ENCODE assay signal across 1 cellular context in the genomic region with DNA sequence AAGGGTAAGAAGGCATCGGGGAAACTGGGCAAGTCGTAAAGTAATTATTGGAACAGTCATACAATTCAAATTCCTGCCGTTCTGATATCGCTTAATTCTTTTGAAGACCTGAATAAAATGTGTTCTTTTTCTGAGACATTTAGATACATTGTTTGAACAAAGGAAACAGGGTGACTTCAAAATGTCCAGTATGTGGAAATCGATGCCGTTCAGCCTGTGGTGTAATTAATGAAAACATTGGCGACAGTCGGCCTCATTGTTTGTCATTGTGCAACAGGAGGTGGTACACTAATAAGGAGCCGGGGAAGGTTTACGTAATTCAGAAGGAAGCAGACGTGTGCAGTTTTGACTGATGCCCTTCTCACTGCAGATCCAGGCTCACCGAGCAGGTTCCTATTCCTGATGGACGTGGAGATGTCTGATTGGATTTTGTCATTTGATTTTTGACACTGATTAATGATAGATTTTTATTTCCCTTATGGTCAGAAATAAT.
TF ChIP-seq lines count a peak whose summit lies in the region.

No MANE protein-coding gene starts in this region.

TF ChIP-seq in HepG2, 621 proteins besides CTCF, POLR2A, EP300 and RAD21 (continued from another document and continues in another):
- TF ChIP-seq, protein P1, sequence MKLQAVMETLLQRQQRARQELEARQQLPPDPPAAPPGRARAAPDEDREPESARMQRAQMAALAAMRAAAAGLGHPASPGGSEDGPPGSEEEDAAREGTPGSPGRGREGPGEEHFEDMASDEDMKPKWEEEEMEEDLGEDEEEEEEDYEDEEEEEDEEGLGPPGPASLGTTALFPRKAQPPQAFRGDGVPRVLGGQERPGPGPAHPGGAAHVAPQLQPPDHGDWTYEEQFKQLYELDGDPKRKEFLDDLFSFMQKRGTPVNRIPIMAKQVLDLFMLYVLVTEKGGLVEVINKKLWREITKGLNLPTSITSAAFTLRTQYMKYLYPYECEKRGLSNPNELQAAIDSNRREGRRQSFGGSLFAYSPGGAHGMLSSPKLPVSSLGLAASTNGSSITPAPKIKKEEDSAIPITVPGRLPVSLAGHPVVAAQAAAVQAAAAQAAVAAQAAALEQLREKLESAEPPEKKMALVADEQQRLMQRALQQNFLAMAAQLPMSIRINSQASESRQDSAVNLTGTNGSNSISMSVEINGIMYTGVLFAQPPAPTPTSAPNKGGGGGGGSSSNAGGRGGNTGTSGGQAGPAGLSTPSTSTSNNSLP (IDR thresholded peaks at IDR 0.05; ENCODE audit: low read depth, low read length), result peak; percentile 97
- TF ChIP-seq ZNF850 (CRISPR knock-in tag; conservative IDR thresholded peaks at IDR 0.05) (no peak), ETV5 (CRISPR knock-in tag; IDR thresholded peaks at IDR 0.05; ENCODE audit: borderline replicate concordance) (peak; percentile 94), ZNF256 (CRISPR knock-in tag; conservative IDR thresholded peaks at IDR 0.05) (no peak), HDAC2 (CRISPR knock-in tag; IDR thresholded peaks at IDR 0.05) (peak; percentile 94), NAIF1 (CRISPR knock-in tag; IDR thresholded peaks at IDR 0.05; ENCODE audit: borderline replicate concordance) (peak; percentile 55; the same call in 1 of the 2 replicates), ZNF350 (CRISPR knock-in tag; IDR thresholded peaks at IDR 0.05; ENCODE audit: borderline replicate concordance, low read depth) (no peak), MXD4 (CRISPR knock-in tag; IDR thresholded peaks at IDR 0.05) (0 out of 2 replicates have a peak, but pooled peaks have one; percentile 55), ZSCAN12 (CRISPR knock-in tag; IDR thresholded peaks at IDR 0.05) (no peak), SOX13 (IDR thresholded peaks at IDR 0.05) (peak; percentile 98), SOX13 (CRISPR knock-in tag; conservative IDR thresholded peaks at IDR 0.05 in 1 of 2, IDR thresholded peaks at IDR 0.05 in 1 of 2) (peak in 1 of 2 experiments; percentile 99; a peak in 2 of 4 replicates), FOSL2 (CRISPR knock-in tag; IDR thresholded peaks at IDR 0.05) (peak; percentile 92), ZNF629 (CRISPR knock-in tag; conservative IDR thresholded peaks at IDR 0.05) (0 out of 2 replicates have a peak, but pooled peaks have one; percentile 41), RFXAP (CRISPR knock-in tag; IDR thresholded peaks at IDR 0.05; ENCODE audit: borderline replicate concordance) (peak; percentile 77), ZNF616 (CRISPR knock-in tag; IDR thresholded peaks at IDR 0.05; ENCODE audit: low read depth) (no peak), KAT7 (CRISPR knock-in tag; IDR thresholded peaks at IDR 0.05; ENCODE audit: borderline replicate concordance) (no peak; the same call in 1 of the 2 replicates), ZNF207 (IDR thresholded peaks at IDR 0.05; ENCODE audit: borderline replicate concordance) (no peak), ZFP37 (CRISPR knock-in tag; IDR thresholded peaks at IDR 0.05; ENCODE audit: borderline replicate concordance) (no peak), FOXC1 (CRISPR knock-in tag; IDR thresholded peaks at IDR 0.05; ENCODE audit: borderline replicate concordance) (no peak), TCF12 (IDR thresholded peaks at IDR 0.05) (no peak), TCF12 (CRISPR knock-in tag; IDR thresholded peaks at IDR 0.05) (0 out of 2 replicates have a peak, but pooled peaks have one; percentile 52), ZNF331 (CRISPR knock-in tag; IDR thresholded peaks at IDR 0.05) (peak; percentile 84; the same call in 1 of the 2 replicates), KDM4B (CRISPR knock-in tag; IDR thresholded peaks at IDR 0.05) (peak; percentile 88), KDM3A (CRISPR knock-in tag; IDR thresholded peaks at IDR 0.05; ENCODE audit: low read depth) (0 out of 2 replicates have a peak, but pooled peaks have one; percentile 64), HMG20A (CRISPR knock-in tag; IDR thresholded peaks at IDR 0.05; ENCODE audit: borderline replicate concordance) (peak; percentile 91), ARNTL (CRISPR knock-in tag; IDR thresholded peaks at IDR 0.05) (peak; percentile 64; the same call in 1 of the 2 replicates), NCOR1 (IDR thresholded peaks at IDR 0.05; ENCODE audit: borderline replicate concordance, low read length) (peak; percentile 91; the same call in 1 of the 2 replicates), FLYWCH1 (CRISPR knock-in tag; IDR thresholded peaks at IDR 0.05) (no peak), SMARCC2 (IDR thresholded peaks at IDR 0.05) (0 out of 2 replicates have a peak, but pooled peaks have one; percentile 11)
- TF ChIP-seq, protein P2, sequence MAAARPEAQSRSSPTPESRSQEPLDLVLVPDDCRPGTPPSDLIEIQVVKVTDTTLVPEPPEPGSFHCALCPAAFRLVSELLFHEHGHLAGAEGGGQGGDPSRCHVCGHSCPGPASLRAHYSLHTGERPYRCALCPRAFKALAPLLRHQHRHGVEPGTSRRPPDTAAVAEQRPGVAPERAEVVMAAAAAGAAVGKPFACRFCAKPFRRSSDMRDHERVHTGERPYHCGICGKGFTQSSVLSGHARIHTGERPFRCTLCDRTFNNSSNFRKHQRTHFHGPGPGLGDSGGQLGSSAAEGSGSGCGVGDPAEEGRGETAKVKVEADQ (CRISPR knock-in tag; IDR thresholded peaks at IDR 0.05; ENCODE audit: borderline replicate concordance), result no peak
- TF ChIP-seq, protein P3, sequence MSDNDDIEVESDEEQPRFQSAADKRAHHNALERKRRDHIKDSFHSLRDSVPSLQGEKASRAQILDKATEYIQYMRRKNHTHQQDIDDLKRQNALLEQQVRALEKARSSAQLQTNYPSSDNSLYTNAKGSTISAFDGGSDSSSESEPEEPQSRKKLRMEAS (IDR thresholded peaks at IDR 0.05), result peak; percentile 61
- TF ChIP-seq, protein P4, sequence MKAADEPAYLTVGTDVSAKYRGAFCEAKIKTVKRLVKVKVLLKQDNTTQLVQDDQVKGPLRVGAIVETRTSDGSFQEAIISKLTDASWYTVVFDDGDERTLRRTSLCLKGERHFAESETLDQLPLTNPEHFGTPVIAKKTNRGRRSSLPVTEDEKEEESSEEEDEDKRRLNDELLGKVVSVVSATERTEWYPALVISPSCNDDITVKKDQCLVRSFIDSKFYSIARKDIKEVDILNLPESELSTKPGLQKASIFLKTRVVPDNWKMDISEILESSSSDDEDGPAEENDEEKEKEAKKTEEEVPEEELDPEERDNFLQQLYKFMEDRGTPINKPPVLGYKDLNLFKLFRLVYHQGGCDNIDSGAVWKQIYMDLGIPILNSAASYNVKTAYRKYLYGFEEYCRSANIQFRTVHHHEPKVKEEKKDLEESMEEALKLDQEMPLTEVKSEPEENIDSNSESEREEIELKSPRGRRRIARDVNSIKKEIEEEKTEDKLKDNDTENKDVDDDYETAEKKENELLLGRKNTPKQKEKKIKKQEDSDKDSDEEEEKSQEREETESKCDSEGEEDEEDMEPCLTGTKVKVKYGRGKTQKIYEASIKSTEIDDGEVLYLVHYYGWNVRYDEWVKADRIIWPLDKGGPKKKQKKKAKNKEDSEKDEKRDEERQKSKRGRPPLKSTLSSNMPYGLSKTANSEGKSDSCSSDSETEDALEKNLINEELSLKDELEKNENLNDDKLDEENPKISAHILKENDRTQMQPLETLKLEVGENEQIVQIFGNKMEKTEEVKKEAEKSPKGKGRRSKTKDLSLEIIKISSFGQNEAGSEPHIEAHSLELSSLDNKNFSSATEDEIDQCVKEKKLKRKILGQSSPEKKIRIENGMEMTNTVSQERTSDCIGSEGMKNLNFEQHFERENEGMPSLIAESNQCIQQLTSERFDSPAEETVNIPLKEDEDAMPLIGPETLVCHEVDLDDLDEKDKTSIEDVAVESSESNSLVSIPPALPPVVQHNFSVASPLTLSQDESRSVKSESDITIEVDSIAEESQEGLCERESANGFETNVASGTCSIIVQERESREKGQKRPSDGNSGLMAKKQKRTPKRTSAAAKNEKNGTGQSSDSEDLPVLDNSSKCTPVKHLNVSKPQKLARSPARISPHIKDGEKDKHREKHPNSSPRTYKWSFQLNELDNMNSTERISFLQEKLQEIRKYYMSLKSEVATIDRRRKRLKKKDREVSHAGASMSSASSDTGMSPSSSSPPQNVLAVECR (CRISPR knock-in tag; IDR thresholded peaks at IDR 0.05; ENCODE audit: borderline replicate concordance), result peak; percentile 57; the same call in 1 of the 2 replicates
- TF ChIP-seq, protein P5, sequence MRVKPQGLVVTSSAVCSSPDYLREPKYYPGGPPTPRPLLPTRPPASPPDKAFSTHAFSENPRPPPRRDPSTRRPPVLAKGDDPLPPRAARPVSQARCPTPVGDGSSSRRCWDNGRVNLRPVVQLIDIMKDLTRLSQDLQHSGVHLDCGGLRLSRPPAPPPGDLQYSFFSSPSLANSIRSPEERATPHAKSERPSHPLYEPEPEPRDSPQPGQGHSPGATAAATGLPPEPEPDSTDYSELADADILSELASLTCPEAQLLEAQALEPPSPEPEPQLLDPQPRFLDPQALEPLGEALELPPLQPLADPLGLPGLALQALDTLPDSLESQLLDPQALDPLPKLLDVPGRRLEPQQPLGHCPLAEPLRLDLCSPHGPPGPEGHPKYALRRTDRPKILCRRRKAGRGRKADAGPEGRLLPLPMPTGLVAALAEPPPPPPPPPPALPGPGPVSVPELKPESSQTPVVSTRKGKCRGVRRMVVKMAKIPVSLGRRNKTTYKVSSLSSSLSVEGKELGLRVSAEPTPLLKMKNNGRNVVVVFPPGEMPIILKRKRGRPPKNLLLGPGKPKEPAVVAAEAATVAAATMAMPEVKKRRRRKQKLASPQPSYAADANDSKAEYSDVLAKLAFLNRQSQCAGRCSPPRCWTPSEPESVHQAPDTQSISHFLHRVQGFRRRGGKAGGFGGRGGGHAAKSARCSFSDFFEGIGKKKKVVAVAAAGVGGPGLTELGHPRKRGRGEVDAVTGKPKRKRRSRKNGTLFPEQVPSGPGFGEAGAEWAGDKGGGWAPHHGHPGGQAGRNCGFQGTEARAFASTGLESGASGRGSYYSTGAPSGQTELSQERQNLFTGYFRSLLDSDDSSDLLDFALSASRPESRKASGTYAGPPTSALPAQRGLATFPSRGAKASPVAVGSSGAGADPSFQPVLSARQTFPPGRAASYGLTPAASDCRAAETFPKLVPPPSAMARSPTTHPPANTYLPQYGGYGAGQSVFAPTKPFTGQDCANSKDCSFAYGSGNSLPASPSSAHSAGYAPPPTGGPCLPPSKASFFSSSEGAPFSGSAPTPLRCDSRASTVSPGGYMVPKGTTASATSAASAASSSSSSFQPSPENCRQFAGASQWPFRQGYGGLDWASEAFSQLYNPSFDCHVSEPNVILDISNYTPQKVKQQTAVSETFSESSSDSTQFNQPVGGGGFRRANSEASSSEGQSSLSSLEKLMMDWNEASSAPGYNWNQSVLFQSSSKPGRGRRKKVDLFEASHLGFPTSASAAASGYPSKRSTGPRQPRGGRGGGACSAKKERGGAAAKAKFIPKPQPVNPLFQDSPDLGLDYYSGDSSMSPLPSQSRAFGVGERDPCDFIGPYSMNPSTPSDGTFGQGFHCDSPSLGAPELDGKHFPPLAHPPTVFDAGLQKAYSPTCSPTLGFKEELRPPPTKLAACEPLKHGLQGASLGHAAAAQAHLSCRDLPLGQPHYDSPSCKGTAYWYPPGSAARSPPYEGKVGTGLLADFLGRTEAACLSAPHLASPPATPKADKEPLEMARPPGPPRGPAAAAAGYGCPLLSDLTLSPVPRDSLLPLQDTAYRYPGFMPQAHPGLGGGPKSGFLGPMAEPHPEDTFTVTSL (CRISPR knock-in tag; IDR thresholded peaks at IDR 0.05; ENCODE audit: borderline replicate concordance), result peak; percentile 88
- TF ChIP-seq, protein P6, sequence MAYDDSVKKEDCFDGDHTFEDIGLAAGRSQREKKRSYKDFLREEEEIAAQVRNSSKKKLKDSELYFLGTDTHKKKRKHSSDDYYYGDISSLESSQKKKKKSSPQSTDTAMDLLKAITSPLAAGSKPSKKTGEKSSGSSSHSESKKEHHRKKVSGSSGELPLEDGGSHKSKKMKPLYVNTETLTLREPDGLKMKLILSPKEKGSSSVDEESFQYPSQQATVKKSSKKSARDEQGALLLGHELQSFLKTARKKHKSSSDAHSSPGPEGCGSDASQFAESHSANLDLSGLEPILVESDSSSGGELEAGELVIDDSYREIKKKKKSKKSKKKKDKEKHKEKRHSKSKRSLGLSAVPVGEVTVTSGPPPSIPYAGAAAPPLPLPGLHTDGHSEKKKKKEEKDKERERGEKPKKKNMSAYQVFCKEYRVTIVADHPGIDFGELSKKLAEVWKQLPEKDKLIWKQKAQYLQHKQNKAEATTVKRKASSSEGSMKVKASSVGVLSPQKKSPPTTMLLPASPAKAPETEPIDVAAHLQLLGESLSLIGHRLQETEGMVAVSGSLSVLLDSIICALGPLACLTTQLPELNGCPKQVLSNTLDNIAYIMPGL (CRISPR knock-in tag; IDR thresholded peaks at IDR 0.05; ENCODE audit: borderline replicate concordance in 1 of 2, low read depth in 1 of 2), result peak in 1 of 2 experiments; percentile 31; a peak in 1 of 4 replicates
- TF ChIP-seq, protein P7, sequence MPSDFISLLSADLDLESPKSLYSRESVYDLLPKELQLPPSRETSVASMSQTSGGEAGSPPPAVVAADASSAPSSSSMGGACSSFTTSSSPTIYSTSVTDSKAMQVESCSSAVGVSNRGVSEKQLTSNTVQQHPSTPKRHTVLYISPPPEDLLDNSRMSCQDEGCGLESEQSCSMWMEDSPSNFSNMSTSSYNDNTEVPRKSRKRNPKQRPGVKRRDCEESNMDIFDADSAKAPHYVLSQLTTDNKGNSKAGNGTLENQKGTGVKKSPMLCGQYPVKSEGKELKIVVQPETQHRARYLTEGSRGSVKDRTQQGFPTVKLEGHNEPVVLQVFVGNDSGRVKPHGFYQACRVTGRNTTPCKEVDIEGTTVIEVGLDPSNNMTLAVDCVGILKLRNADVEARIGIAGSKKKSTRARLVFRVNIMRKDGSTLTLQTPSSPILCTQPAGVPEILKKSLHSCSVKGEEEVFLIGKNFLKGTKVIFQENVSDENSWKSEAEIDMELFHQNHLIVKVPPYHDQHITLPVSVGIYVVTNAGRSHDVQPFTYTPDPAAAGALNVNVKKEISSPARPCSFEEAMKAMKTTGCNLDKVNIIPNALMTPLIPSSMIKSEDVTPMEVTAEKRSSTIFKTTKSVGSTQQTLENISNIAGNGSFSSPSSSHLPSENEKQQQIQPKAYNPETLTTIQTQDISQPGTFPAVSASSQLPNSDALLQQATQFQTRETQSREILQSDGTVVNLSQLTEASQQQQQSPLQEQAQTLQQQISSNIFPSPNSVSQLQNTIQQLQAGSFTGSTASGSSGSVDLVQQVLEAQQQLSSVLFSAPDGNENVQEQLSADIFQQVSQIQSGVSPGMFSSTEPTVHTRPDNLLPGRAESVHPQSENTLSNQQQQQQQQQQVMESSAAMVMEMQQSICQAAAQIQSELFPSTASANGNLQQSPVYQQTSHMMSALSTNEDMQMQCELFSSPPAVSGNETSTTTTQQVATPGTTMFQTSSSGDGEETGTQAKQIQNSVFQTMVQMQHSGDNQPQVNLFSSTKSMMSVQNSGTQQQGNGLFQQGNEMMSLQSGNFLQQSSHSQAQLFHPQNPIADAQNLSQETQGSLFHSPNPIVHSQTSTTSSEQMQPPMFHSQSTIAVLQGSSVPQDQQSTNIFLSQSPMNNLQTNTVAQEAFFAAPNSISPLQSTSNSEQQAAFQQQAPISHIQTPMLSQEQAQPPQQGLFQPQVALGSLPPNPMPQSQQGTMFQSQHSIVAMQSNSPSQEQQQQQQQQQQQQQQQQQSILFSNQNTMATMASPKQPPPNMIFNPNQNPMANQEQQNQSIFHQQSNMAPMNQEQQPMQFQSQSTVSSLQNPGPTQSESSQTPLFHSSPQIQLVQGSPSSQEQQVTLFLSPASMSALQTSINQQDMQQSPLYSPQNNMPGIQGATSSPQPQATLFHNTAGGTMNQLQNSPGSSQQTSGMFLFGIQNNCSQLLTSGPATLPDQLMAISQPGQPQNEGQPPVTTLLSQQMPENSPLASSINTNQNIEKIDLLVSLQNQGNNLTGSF (CRISPR knock-in tag; IDR thresholded peaks at IDR 0.05), result no peak
